Comparison of ENCODE assay signal across 8 cellular contexts in the genomic region with DNA sequence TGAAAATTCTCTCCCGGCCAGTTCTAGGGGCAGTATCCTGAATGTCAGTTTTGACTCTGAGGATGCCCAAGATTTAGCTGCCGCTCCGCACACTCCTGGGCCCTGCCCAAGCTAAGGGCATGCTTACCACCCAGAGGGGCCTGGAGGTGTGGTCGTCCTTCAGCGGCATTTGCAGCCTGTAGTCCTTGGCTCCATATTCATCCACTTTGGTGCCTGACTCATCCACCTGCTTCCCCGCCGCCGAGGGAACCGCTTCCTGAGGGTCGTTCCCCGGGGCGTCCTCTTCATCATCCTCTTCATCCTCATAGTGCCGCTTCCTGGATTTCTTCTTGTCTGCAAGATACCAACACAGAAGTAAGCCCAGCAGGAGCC. TPM values are rescaled to one million over a fixed set of nuclear protein-coding genes. Genes with fewer than 3 reads are reported as not detected.
DNase-seq lines count a peak whose midpoint lies in the region; ATAC-seq lines count a peak whose summit lies in the region.

No MANE protein-coding gene starts in this region.

- H3K27ac ChIP-seq in BLaER1 treated with 17β-estradiol and CSF1 and Interleukin-3, amounts not matched to agents 10 nM and 100 nM: peak overlapping the region; percentile 81 to 93 (median 87)

- peak overlapping the region; percentile 77 to 99 (median 97) for H3K4me2 ChIP-seq in BLaER1 treated with 17β-estradiol and CSF1 and Interleukin-3, amounts not matched to agents 10 nM and 100 nM

- H4K20me1 ChIP-seq in BLaER1 treated with 17β-estradiol and CSF1 and Interleukin-3, amounts not matched to agents 10 nM and 100 nM: peaks cover 0 to 15% (median 0%) of the 10 kb centered on the region in 11 experiments; a peak in 3 of 22 replicates

- H3K4me3 ChIP-seq in BLaER1 treated with 17β-estradiol and CSF1 and Interleukin-3, amounts not matched to agents 10 nM and 100 nM: peak overlapping the region; percentile 75 to 96 (median 90)

- intact Hi-C loops in left cardiac atrium (cut with DNase I) (no loop called here), sciatic nerve (cut with DNase I) (no loop called here)

- H3K4me1 ChIP-seq in BLaER1 treated with 17β-estradiol and CSF1 and Interleukin-3, amounts not matched to agents 10 nM and 100 nM: peaks cover 21 to 30% (median 26%) of the 10 kb centered on the region in 10 experiments

- peaks cover 43 to 52% (median 48%) of the 10 kb centered on the region in 11 experiments for H3K36me3 ChIP-seq in BLaER1 treated with 17β-estradiol and CSF1 and Interleukin-3, amounts not matched to agents 10 nM and 100 nM

- H3K27me3 ChIP-seq in BLaER1 treated with 17β-estradiol and CSF1 and Interleukin-3, amounts not matched to agents 10 nM and 100 nM: no peaks in the 10 kb centered on the region

- peak overlapping the region; percentile 85 to 94 (median 92) for H3K9ac ChIP-seq in BLaER1 treated with 17β-estradiol and CSF1 and Interleukin-3, amounts not matched to agents 10 nM and 100 nM

- peak; percentile 21 to 36 for DNase-seq in activated CD4-positive, alpha-beta T cell treated with anti-CD3 and anti-CD28 coated beads, Interleukin-2, amount 50 U/mL, for 48 hours
- DNase-seq in left cardiac atrium (no peak), sciatic nerve (ENCODE audit: low spot score) (no peak)

- H3K9me3 ChIP-seq in BLaER1 treated with 17β-estradiol and CSF1 and Interleukin-3, amounts not matched to agents 10 nM and 100 nM (replicated peaks in 1 of 11): no peaks in the 10 kb centered on the region

- ATAC-seq in HG02759 (IDR thresholded peaks at IDR 0.05; ENCODE audit: unreplicated experiment) (peak; percentile 2), left cardiac atrium (peak; percentile 13 to 31), sciatic nerve (peak; percentile 18), HG03521 (IDR thresholded peaks at IDR 0.05; ENCODE audit: unreplicated experiment) (no peak), HG02970 (IDR thresholded peaks at IDR 0.05; ENCODE audit: low FRiP score, unreplicated experiment) (no peak), GM21825 (IDR thresholded peaks at IDR 0.05; ENCODE audit: unreplicated experiment) (no peak)

RNA-seq across cellular contexts. Expression of a gene that starts 0.6 kb away (rescaled TPM):
- 10 to 100 TPM; 21.6 to 22.1 TPM for total RNA-seq in left cardiac atrium
- total RNA-seq in sciatic nerve: 42.6 TPM

Comparison
In these comparisons a context has a peak if more than half of its experiments do, and no peak if none do; other contexts are left out.
1. ATAC-seq: peak in HG02759 (single experiment), left cardiac atrium (2 of 2) and sciatic nerve (single experiment); none in HG03521 (single experiment), HG02970 (single experiment) and GM21825 (single experiment).
2. DNase-seq: peak in activated CD4-positive, alpha-beta T cell treated with anti-CD3 and anti-CD28 coated beads, Interleukin-2, amount 50 U/mL, for 48 hours (2 of 2); none in left cardiac atrium (single experiment) and sciatic nerve (single experiment).